Comparison of ENCODE assay signal across 25 cellular contexts in genomic region chr16:6541262-6541661, GRCh38.
"Had no signal": no experiment of that assay in that cellular context is flagged by ENCODE, and none has a peak within 500 bp of the region (broad histone marks: within the 10 kb centered on the region; RNA-seq: fewer than 3 reads in every experiment).

No MANE protein-coding gene starts in this region.

- ATAC-seq: gastrocnemius medialis, heart right ventricle, left colon, left lung, left ventricle myocardium superior, lower lobe of right lung, mucosa of descending colon had no signal

- FAIRE-seq: colon, endothelial cell of umbilical vein, kidney had no signal

- H3K36me3 ChIP-seq: esophagus squamous epithelium, gastrocnemius medialis, heart right ventricle, left lung, lower lobe of right lung had no signal

- H3K4me1 ChIP-seq: esophagus squamous epithelium, gastrocnemius medialis, heart right ventricle, left lung, lower lobe of right lung had no signal

- DNase-seq: dermis blood vessel endothelial cell; dorsolateral prefrontal cortex; effector CD4-positive, alpha-beta T cell; effector memory CD4-positive, alpha-beta T cell; esophagus squamous epithelium; foreskin fibroblast; foreskin melanocyte; gastrocnemius medialis; glutamatergic neuron; head of caudate nucleus; heart right ventricle; hypothalamus; immature natural killer cell; islet precursor cell; kidney; kidney glomerular epithelial cell; left colon; left lung; left ventricle myocardium superior; lower lobe of right lung; mesenchymal stem cell; mucosa of descending colon had no signal

- H3K27ac ChIP-seq: coronary artery, dorsolateral prefrontal cortex, esophagus squamous epithelium, gastrocnemius medialis, heart right ventricle, left lung, lower lobe of right lung had no signal

- H3K4me3 ChIP-seq: coronary artery, dorsolateral prefrontal cortex, esophagus squamous epithelium, gastrocnemius medialis, heart right ventricle, left lung, lower lobe of right lung, mucosa of descending colon had no signal

- H3K27me3 ChIP-seq: dorsolateral prefrontal cortex, esophagus squamous epithelium, gastrocnemius medialis, heart right ventricle, left lung had no signal

- H3K9me3 ChIP-seq: esophagus squamous epithelium, gastrocnemius medialis, left lung, lower lobe of right lung, mucosa of descending colon had no signal
